ENCODE assay signal across 8 cellular contexts in the genomic region with DNA sequence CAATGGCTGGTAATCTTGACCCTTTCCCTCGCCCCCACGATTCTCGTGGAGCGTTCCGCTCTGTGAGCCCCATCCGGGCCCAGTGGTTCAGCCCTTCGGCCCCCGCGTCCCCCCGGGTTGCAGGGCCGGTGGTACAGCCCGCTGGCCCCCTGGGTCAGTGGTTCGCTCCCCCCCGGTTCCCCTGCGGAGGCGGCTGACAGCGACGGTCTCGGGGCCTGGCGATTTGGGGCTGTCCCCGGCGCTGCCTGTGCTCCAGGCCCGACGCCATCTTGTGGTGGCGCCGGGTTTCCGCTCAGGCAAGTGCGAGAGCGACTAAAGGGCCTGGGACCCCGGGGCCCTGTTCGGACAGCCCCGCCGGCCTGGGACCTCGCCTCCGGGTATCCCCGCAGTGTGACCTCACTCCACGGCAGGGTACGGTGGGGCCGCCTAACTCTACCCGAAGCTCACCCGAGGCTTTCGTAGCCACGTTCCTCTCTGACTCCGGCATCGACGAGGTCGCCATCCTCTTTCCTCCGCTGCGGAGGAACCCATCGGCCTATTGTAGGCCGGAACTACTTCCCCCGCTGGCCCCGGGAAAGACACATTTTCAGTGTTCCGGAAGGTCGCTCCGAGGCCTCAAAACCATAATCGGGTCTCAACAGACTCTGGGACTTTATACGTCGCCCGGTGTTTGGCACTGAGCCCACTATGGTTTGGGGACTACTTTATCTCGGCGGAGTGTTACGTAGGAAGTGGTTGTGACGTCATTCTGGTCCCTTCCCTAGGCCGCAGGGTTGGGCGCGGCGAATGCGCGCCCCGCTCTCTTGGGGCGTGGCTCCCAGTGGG. TPM values are rescaled to one million over a fixed set of nuclear protein-coding genes. Genes with fewer than 3 reads are reported as not detected.
DNase-seq lines count a peak whose midpoint lies in the region; ATAC-seq, FAIRE-seq and TF ChIP-seq lines count a peak whose summit lies in the region.

A gene with protein sequence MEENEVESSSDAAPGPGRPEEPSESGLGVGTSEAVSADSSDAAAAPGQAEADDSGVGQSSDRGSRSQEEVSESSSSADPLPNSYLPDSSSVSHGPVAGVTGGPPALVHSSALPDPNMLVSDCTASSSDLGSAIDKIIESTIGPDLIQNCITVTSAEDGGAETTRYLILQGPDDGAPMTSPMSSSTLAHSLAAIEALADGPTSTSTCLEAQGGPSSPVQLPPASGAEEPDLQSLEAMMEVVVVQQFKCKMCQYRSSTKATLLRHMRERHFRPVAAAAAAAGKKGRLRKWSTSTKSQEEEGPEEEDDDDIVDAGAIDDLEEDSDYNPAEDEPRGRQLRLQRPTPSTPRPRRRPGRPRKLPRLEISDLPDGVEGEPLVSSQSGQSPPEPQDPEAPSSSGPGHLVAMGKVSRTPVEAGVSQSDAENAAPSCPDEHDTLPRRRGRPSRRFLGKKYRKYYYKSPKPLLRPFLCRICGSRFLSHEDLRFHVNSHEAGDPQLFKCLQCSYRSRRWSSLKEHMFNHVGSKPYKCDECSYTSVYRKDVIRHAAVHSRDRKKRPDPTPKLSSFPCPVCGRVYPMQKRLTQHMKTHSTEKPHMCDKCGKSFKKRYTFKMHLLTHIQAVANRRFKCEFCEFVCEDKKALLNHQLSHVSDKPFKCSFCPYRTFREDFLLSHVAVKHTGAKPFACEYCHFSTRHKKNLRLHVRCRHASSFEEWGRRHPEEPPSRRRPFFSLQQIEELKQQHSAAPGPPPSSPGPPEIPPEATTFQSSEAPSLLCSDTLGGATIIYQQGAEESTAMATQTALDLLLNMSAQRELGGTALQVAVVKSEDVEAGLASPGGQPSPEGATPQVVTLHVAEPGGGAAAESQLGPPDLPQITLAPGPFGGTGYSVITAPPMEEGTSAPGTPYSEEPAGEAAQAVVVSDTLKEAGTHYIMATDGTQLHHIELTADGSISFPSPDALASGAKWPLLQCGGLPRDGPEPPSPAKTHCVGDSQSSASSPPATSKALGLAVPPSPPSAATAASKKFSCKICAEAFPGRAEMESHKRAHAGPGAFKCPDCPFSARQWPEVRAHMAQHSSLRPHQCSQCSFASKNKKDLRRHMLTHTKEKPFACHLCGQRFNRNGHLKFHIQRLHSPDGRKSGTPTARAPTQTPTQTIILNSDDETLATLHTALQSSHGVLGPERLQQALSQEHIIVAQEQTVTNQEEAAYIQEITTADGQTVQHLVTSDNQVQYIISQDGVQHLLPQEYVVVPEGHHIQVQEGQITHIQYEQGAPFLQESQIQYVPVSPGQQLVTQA (N-terminal part only) (minus strand): TSS at position 529 of the 825 bp plus-strand sequence. CDS start 793 bp downstream, outside the sequence.

- DNase-seq in NCI-H1417 (lab: John Stamatoyannopoulos, UW) = peak; percentile 95 to 99 (median 99)
- DNase-seq in SW 1271 (lab: John Stamatoyannopoulos, UW) = peak; percentile 87 to 89
- peak; percentile 87 for DNase-seq in activated naive CD8-positive, alpha-beta T cell treated with anti-CD3 and anti-CD28 coated beads, Interleukin-2, amount 50 U/mL, for 16 hours (ENCODE audit: low read depth, low spot score)
- peak; percentile 98 for DNase-seq in Right ventricle myocardium inferior (ENCODE audit: missing footprints)
- DNase-seq in pancreas = peak; percentile 93 to 97 (median 97)
- peak; percentile 92 to 97 for DNase-seq in tibial artery

- ATAC-seq in HG02759 (IDR thresholded peaks at IDR 0.05; ENCODE audit: unreplicated experiment) (peak; percentile 83), Right ventricle myocardium inferior (peak; percentile 96), pancreas (peak; percentile 88 to 94 (median 90))

- intact Hi-C loops in Right ventricle myocardium inferior (cut with DNase I) = loop anchor here (2.0 to 5.0 kb wide), 3 partner anchors 37 to 180 kb away; a partner anchor contains a TSS
- intact Hi-C loops in pancreas (cut with DNase I) = no loop called here
- intact Hi-C loops in tibial artery (cut with DNase I; ENCODE audit: low total_unique reads) = loop anchor here (5.0 kb wide), 1 partner anchor 35 kb away; no protein-coding TSS in a partner anchor

- FAIRE-seq in pancreas (lab: Jason Lieb, UNC) = no peak

- H3K27me3 ChIP-seq in pancreas = no peaks in the 10 kb centered on the region
- no peaks in the 10 kb centered on the region for H3K27me3 ChIP-seq in tibial artery

- H3K4me3 ChIP-seq in pancreas (peak within 1 kb of the TSS; percentile 71 to 80 (median 77)), tibial artery (peak within 1 kb of the TSS; percentile 69 to 75)

- peak within 1 kb of the TSS; percentile 99 to 100 (median 99) for H3K27ac ChIP-seq in pancreas
- peak within 1 kb of the TSS; percentile 98 to 100 for H3K27ac ChIP-seq in tibial artery

- H3K36me3 ChIP-seq in pancreas (peaks cover 0 to 12% (median 0%) of the 10 kb centered on the region in 3 donors), tibial artery (peaks cover 21 to 31% (median 25%) of the 10 kb centered on the region in 3 donors)

- TF ChIP-seq CTCF in GM12873 (IDR thresholded peaks at IDR 0.05; ENCODE audit: insufficient read depth, low read depth, low read length, missing control alignments) (peak; percentile 15), pancreas (IDR thresholded peaks at IDR 0.05) (peak in 1 of 4 donors; percentile 22), tibial artery (IDR thresholded peaks at IDR 0.05) (peak; percentile 46 to 58)

- WGBS in pancreas, 2 donors = 0% methylated on average over 56 to 72 of the region's 72 CpGs

- peaks cover 0 to 20% (median 8%) of the 10 kb centered on the region in 3 donors for H3K4me1 ChIP-seq in pancreas
- H3K4me1 ChIP-seq in tibial artery = peaks cover 4 to 34% (median 18%) of the 10 kb centered on the region in 4 donors

- no peaks in the 10 kb centered on the region for H3K9me3 ChIP-seq in pancreas
- no peaks in the 10 kb centered on the region for H3K9me3 ChIP-seq in tibial artery

RNA-seq across cellular contexts. Expression of the gene that starts here (rescaled TPM):
- total RNA-seq in Right ventricle myocardium inferior = 9.7 TPM
- total RNA-seq in pancreas = 10 to 100 TPM in 2 of 6 donors, 1 to 10 TPM in 4; 7.4 to 11.0 (median 7.5) TPM
- polyA plus RNA-seq in pancreas = 10 to 100 TPM; 24.4 to 27.4 TPM

Comparison
In these comparisons a context has a peak if more than half of its experiments do, and no peak if none do; other contexts are left out.
1. Peak in every context shown above with its lines: DNase-seq, ATAC-seq, H3K4me3 ChIP-seq and H3K27ac ChIP-seq.
2. intact Hi-C loops: an anchor here in Right ventricle myocardium inferior (2.0 to 5.0 kb wide) and tibial artery (5.0 kb wide); none called in pancreas.